ENCODE assay signal across 34 cellular contexts in genomic region chr3:165156757-165157156, GRCh38. TPM values are rescaled to one million over a fixed set of nuclear protein-coding genes. Genes with fewer than 3 reads are reported as not detected.
"Had no signal": no experiment of that assay in that cellular context is flagged by ENCODE, and none has a peak within 500 bp of the region (broad histone marks: within the 10 kb centered on the region; RNA-seq: fewer than 3 reads in every experiment).

No MANE protein-coding gene starts in this region.

- H3K9me3 Mint-ChIP-seq: activated CD4-positive, alpha-beta memory T cell treated with anti-CD3 and anti-CD28 coated beads, Interleukin-2, amount 10 ng/mL, durations not matched to agents 7 days and 5 days; activated CD4-positive, alpha-beta T cell treated with anti-CD3 and anti-CD28 coated beads, Interleukin-2, amount 10 ng/mL, durations not matched to agents 24 days and 14 days; activated naive CD4-positive, alpha-beta T cell treated with anti-CD3 and anti-CD28 coated beads, Interleukin-2, amount 10 ng/mL, durations not matched to agents 7 days and 5 days; activated naive CD8-positive, alpha-beta T cell treated with anti-CD3 and anti-CD28 coated beads, Interleukin-2, amount 10 ng/mL, durations not matched to agents 7 days and 5 days; brain had no signal

- H3K9me3 ChIP-seq: ascending aorta, breast epithelium, esophagus squamous epithelium, gastroesophageal sphincter, heart right ventricle had no signal

- H3K4me3 Mint-ChIP-seq: activated CD4-positive, alpha-beta memory T cell treated with anti-CD3 and anti-CD28 coated beads, Interleukin-2, amount 10 ng/mL, durations not matched to agents 7 days and 5 days; activated CD4-positive, alpha-beta T cell treated with anti-CD3 and anti-CD28 coated beads for 36 hours; activated CD4-positive, alpha-beta T cell treated with anti-CD3 and anti-CD28 coated beads, Interleukin-2, amount 10 ng/mL, durations not matched to agents 24 days and 14 days; activated naive CD4-positive, alpha-beta T cell treated with anti-CD3 and anti-CD28 coated beads, Interleukin-2, amount 10 ng/mL, durations not matched to agents 7 days and 5 days; activated naive CD8-positive, alpha-beta T cell treated with anti-CD3 and anti-CD28 coated beads, Interleukin-2, amount 10 ng/mL, durations not matched to agents 7 days and 5 days; activated T-cell treated with anti-CD3 and anti-CD28 coated beads, Interleukin-2, amount 50 U/mL, for 24 hours; activated T-cell treated with anti-CD3 and anti-CD28 coated beads, Interleukin-2, amount 50 U/mL, for 72 hours; brain had no signal

- H3K27me3 Mint-ChIP-seq: activated CD4-positive, alpha-beta memory T cell treated with anti-CD3 and anti-CD28 coated beads, Interleukin-2, amount 10 ng/mL, durations not matched to agents 7 days and 5 days; activated CD4-positive, alpha-beta T cell treated with anti-CD3 and anti-CD28 coated beads for 36 hours; activated CD4-positive, alpha-beta T cell treated with anti-CD3 and anti-CD28 coated beads, Interleukin-2, amount 10 ng/mL, durations not matched to agents 24 days and 14 days; activated naive CD4-positive, alpha-beta T cell treated with anti-CD3 and anti-CD28 coated beads, Interleukin-2, amount 10 ng/mL, durations not matched to agents 7 days and 5 days; activated naive CD8-positive, alpha-beta T cell treated with anti-CD3 and anti-CD28 coated beads, Interleukin-2, amount 10 ng/mL, durations not matched to agents 7 days and 5 days; activated T-cell treated with anti-CD3 and anti-CD28 coated beads, Interleukin-2, amount 50 U/mL, for 24 hours; brain had no signal

- H3K4me3 ChIP-seq: ascending aorta, breast epithelium, cardiac muscle cell, coronary artery, esophagus squamous epithelium, gastroesophageal sphincter, heart right ventricle had no signal

- H3K4me1 ChIP-seq: ascending aorta, breast epithelium, esophagus squamous epithelium, gastroesophageal sphincter, heart right ventricle had no signal

- H3K36me3 ChIP-seq: ascending aorta, breast epithelium, cardiac muscle cell, esophagus squamous epithelium, gastroesophageal sphincter, heart right ventricle had no signal

- H3K36me3 Mint-ChIP-seq: activated naive CD4-positive, alpha-beta T cell treated with anti-CD3 and anti-CD28 coated beads, Interleukin-2, amount 10 ng/mL, durations not matched to agents 7 days and 5 days; activated naive CD4-positive, alpha-beta T cell treated with anti-CD3 and anti-CD28 coated beads, Interleukin-2, amount 50 U/mL, for 72 hours; activated naive CD8-positive, alpha-beta T cell treated with anti-CD3 and anti-CD28 coated beads, Interleukin-2, amount 10 ng/mL, durations not matched to agents 7 days and 5 days; brain had no signal

- H3K27ac Mint-ChIP-seq: activated CD4-positive, alpha-beta memory T cell treated with anti-CD3 and anti-CD28 coated beads, Interleukin-2, amount 10 ng/mL, durations not matched to agents 7 days and 5 days; activated CD4-positive, alpha-beta T cell treated with anti-CD3 and anti-CD28 coated beads for 36 hours; activated CD4-positive, alpha-beta T cell treated with anti-CD3 and anti-CD28 coated beads, Interleukin-2, amount 10 ng/mL, durations not matched to agents 24 days and 14 days; activated naive CD4-positive, alpha-beta T cell treated with anti-CD3 and anti-CD28 coated beads, Interleukin-2, amount 10 ng/mL, durations not matched to agents 7 days and 5 days; activated naive CD4-positive, alpha-beta T cell treated with anti-CD3 and anti-CD28 coated beads, Interleukin-2, amount 50 U/mL, for 72 hours; activated naive CD8-positive, alpha-beta T cell treated with anti-CD3 and anti-CD28 coated beads, Interleukin-2, amount 10 ng/mL, durations not matched to agents 7 days and 5 days; activated T-cell treated with anti-CD3 and anti-CD28 coated beads, Interleukin-2, amount 50 U/mL, for 24 hours; activated T-cell treated with anti-CD3 and anti-CD28 coated beads, Interleukin-2, amount 50 U/mL, for 72 hours; brain had no signal

- H3K4me1 Mint-ChIP-seq: activated CD4-positive, alpha-beta memory T cell treated with anti-CD3 and anti-CD28 coated beads, Interleukin-2, amount 10 ng/mL, durations not matched to agents 7 days and 5 days; activated CD4-positive, alpha-beta T cell treated with anti-CD3 and anti-CD28 coated beads for 36 hours; activated CD4-positive, alpha-beta T cell treated with anti-CD3 and anti-CD28 coated beads, Interleukin-2, amount 10 ng/mL, durations not matched to agents 24 days and 14 days; activated naive CD4-positive, alpha-beta T cell treated with anti-CD3 and anti-CD28 coated beads, Interleukin-2, amount 10 ng/mL, durations not matched to agents 7 days and 5 days; activated naive CD8-positive, alpha-beta T cell treated with anti-CD3 and anti-CD28 coated beads, Interleukin-2, amount 10 ng/mL, durations not matched to agents 7 days and 5 days; brain had no signal

- H3K27me3 ChIP-seq: ascending aorta, breast epithelium, cardiac muscle cell, esophagus squamous epithelium, gastroesophageal sphincter, heart right ventricle had no signal

- H3K27ac ChIP-seq: ascending aorta, breast epithelium, cardiac muscle cell, coronary artery, epithelial cell of prostate, esophagus squamous epithelium, gastroesophageal sphincter, heart right ventricle had no signal

- DNase-seq: activated CD4-positive, alpha-beta memory T cell treated with anti-CD3 and anti-CD28 coated beads, Interleukin-2, amount 10 ng/mL, durations not matched to agents 7 days and 5 days; activated CD4-positive, alpha-beta T cell treated with anti-CD3 and anti-CD28 coated beads for 36 hours; activated CD4-positive, alpha-beta T cell treated with anti-CD3 and anti-CD28 coated beads, Interleukin-2, amount 10 ng/mL, durations not matched to agents 24 days and 14 days; activated CD4-positive, alpha-beta T cell treated with anti-CD3 and anti-CD28 coated beads, Interleukin-2, amount 50 U/mL, for 4 hours; activated CD4-positive, CD25-positive, alpha-beta regulatory T cell; activated CD4-positive, CD25-positive, alpha-beta regulatory T cell treated with anti-CD3 and anti-CD28 coated beads, Interleukin-2, amount 50 U/mL, for 72 hours; activated CD8-positive, alpha-beta memory T cell treated with anti-CD3 and anti-CD28 coated beads, Interleukin-2, amount 50 U/mL, for 48 hours; activated gamma-delta T cell; activated naive CD4-positive, alpha-beta T cell; activated naive CD4-positive, alpha-beta T cell treated with anti-CD3 and anti-CD28 coated beads, Interleukin-2, amount 10 ng/mL, durations not matched to agents 7 days and 5 days; activated naive CD8-positive, alpha-beta T cell treated with anti-CD3 and anti-CD28 coated beads, Interleukin-2, amount 10 ng/mL, durations not matched to agents 7 days and 5 days; activated T-cell treated with anti-CD3 and anti-CD28 coated beads for 4 hours; activated T-cell treated with anti-CD3 and anti-CD28 coated beads, Interleukin-2, amount 50 U/mL, for 24 hours; activated T-cell treated with anti-CD3 and anti-CD28 coated beads, Interleukin-2, amount 50 U/mL, for 72 hours; central memory CD4-positive, alpha-beta T cell; cerebellar nuclear complex; dermis blood vessel endothelial cell; effector CD4-positive, alpha-beta T cell; esophagus squamous epithelium; foreskin melanocyte; heart right ventricle; T-helper 2 cell had no signal

- ATAC-seq: activated CD4-positive, alpha-beta T cell treated with anti-CD3 and anti-CD28 coated beads for 36 hours; activated naive CD4-positive, alpha-beta T cell treated with anti-CD3 and anti-CD28 coated beads, Interleukin-2, amount 50 U/mL, for 72 hours; activated T-cell treated with anti-CD3 and anti-CD28 coated beads, Interleukin-2, amount 50 U/mL, for 72 hours; gastroesophageal sphincter; heart right ventricle had no signal

RNA-seq across cellular contexts. Expression of gene SLITRK3, which starts 39.4 kb away (rescaled TPM):
- total RNA-seq: activated CD4-positive, alpha-beta memory T cell treated with anti-CD3 and anti-CD28 coated beads, Interleukin-2, amount 10 ng/mL, durations not matched to agents 7 days and 5 days; activated CD4-positive, alpha-beta T cell treated with anti-CD3 and anti-CD28 coated beads for 36 hours; activated CD4-positive, alpha-beta T cell treated with anti-CD3 and anti-CD28 coated beads, Interleukin-2, amount 10 ng/mL, durations not matched to agents 24 days and 14 days; activated naive CD4-positive, alpha-beta T cell treated with anti-CD3 and anti-CD28 coated beads, Interleukin-2, amount 50 U/mL, for 72 hours; activated naive CD8-positive, alpha-beta T cell treated with anti-CD3 and anti-CD28 coated beads, Interleukin-2, amount 10 ng/mL, durations not matched to agents 7 days and 5 days; activated T-cell treated with anti-CD3 and anti-CD28 coated beads, Interleukin-2, amount 50 U/mL, for 72 hours; ascending aorta; dermis blood vessel endothelial cell; endothelial cell of umbilical vein; fibroblast of villous mesenchyme; glomerular endothelial cell; heart right ventricle; T-helper 1 cell treated with Interleukin-12 subunit alpha and Interleukin-12 subunit beta and Interleukin-4 antibody, amounts not matched to agents 30 ng/mL and 1 ng/mL, for 36 hours had no signal
